ENCODE assay signal across 18 cellular contexts in the genomic region with DNA sequence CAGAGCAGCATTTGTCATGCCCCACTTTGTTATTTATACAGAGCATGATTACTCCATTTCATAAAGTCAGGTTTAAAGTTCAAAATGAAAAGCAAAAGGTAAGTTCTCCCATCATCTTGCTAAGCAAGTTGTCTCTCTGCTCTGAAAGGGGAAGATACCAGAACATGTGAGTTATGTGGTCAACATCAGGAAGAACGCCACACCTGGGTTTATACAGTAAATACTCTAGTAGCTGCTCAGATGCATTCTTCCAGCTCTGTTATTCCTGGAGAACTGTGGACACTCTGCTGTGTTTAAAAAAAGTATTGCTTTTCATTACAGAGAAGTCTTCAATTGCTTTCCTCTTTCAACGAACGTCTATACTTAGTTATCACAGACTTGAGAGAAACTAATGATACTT.
DNase-seq lines count a peak whose midpoint lies in the region; ATAC-seq, FAIRE-seq and TF ChIP-seq lines count a peak whose summit lies in the region.
"Had no signal": no experiment of that assay in that cellular context is flagged by ENCODE, and none has a peak within 500 bp of the region (broad histone marks: within the 10 kb centered on the region; RNA-seq: fewer than 3 reads in every experiment).

No MANE protein-coding gene starts in this region.

- H3K27ac Mint-ChIP-seq in activated naive CD4-positive, alpha-beta T cell treated with anti-CD3 and anti-CD28 coated beads, Interleukin-2, amount 10 ng/mL, durations not matched to agents 7 days and 5 days: peak overlapping the region; percentile 46
- H3K27ac Mint-ChIP-seq: activated CD4-positive, alpha-beta memory T cell treated with anti-CD3 and anti-CD28 coated beads for 36 hours had no signal

- H3K27me3 ChIP-seq in GM12878 (replicated peaks in 1 of 2; ENCODE audit: control insufficient read depth in 2 of 2, insufficient read depth in 2 of 2, low read length in 1 of 2) (no peaks in the 10 kb centered on the region), neutrophil (no peaks in the 10 kb centered on the region)
- H3K27me3 ChIP-seq: adrenal gland, MG63 had no signal

- no peak for TF ChIP-seq RAD21 in GM12878 (IDR thresholded peaks at IDR 0.05; ENCODE audit: insufficient read depth, low read depth, low read length)

- H3K4me3 ChIP-seq in GM12878 (no peak overlapping the region), neutrophil (ENCODE audit: low read depth in 1 of 2, low read length in 1 of 2) (no peak overlapping the region)
- H3K4me3 ChIP-seq: A549, adrenal gland, HAP-1, MG63 had no signal

- no peaks in the 10 kb centered on the region for H3K9me3 Mint-ChIP-seq in activated naive CD4-positive, alpha-beta T cell treated with anti-CD3 and anti-CD28 coated beads, Interleukin-2, amount 10 ng/mL, durations not matched to agents 7 days and 5 days
- H3K9me3 Mint-ChIP-seq: activated CD4-positive, alpha-beta memory T cell treated with anti-CD3 and anti-CD28 coated beads for 36 hours had no signal

- SMC1A ChIA-PET in GM12878 (lab: Charles Lee; ENCODE audit: uncharacterized antibody, unreplicated experiment): interaction anchor here (0.6 to 6.6 kb wide), 14 partner anchors 8 to 211 kb away, joined by 3 to 38 read pairs (median 4); a partner anchor contains a TSS

- peaks cover 65% of the 10 kb centered on the region for H3K4me1 Mint-ChIP-seq in activated naive CD4-positive, alpha-beta T cell treated with anti-CD3 and anti-CD28 coated beads, Interleukin-2, amount 10 ng/mL, durations not matched to agents 7 days and 5 days

- H3K36me3 ChIP-seq in GM12878 (ENCODE audit: control insufficient read depth in 2 of 2, insufficient read depth in 2 of 2, low read length in 1 of 2) (peaks cover 1 to 6% of the 10 kb centered on the region in 2 experiments; a peak in 3 of 4 replicates), neutrophil (peaks cover 20% of the 10 kb centered on the region)
- H3K36me3 ChIP-seq: adrenal gland, HAP-1, MG63 had no signal

- TF ChIP-seq POLR2A in GM12878 (IDR thresholded peaks at IDR 0.05; ENCODE audit: low read depth, low read length): no peak

- no peak overlapping the region for H3K9ac ChIP-seq in GM12878 (ENCODE audit: control insufficient read depth, insufficient read depth, low read length)

- no peak overlapping the region for H3K4me3 Mint-ChIP-seq in activated naive CD4-positive, alpha-beta T cell treated with anti-CD3 and anti-CD28 coated beads, Interleukin-2, amount 10 ng/mL, durations not matched to agents 7 days and 5 days
- H3K4me3 Mint-ChIP-seq: activated CD4-positive, alpha-beta memory T cell treated with anti-CD3 and anti-CD28 coated beads for 36 hours had no signal

- CTCF ChIA-PET in activated naive CD4-positive, alpha-beta T cell treated with anti-CD3 and anti-CD28 coated beads, Interleukin-2, amount 10 ng/mL, durations not matched to agents 7 days and 5 days (lab: Charles Lee): interaction anchor here (1.3 to 1.5 kb wide), 3 partner anchors 9 to 202 kb away, joined by 3 to 4 read pairs (median 4); no protein-coding TSS in a partner anchor
- CTCF ChIA-PET in GM12878 (lab: Yijun Ruan, JAX): interaction anchor here (0.6 to 6.4 kb wide), 15 partner anchors 8 to 303 kb away, joined by 3 to 43 read pairs (median 5); a partner anchor contains a TSS

- in situ Hi-C loops in GM12878 (cut with MboI): loop anchor here (25.0 kb wide), 1 partner anchor 743 kb away; no protein-coding TSS in a partner anchor

- peaks cover 23% of the 10 kb centered on the region for H3K36me3 Mint-ChIP-seq in activated naive CD4-positive, alpha-beta T cell treated with anti-CD3 and anti-CD28 coated beads, Interleukin-2, amount 10 ng/mL, durations not matched to agents 7 days and 5 days

- no peak for TF ChIP-seq CTCF in GM12878 (IDR thresholded peaks at IDR 0.05 in 2 of 3, conservative IDR thresholded peaks at IDR 0.05 in 1 of 3; ENCODE audit: control insufficient read depth in 2 of 3, extremely low read depth in 1 of 3, insufficient read depth in 1 of 3, low read depth in 3 of 3, low read length in 3 of 3)
- TF ChIP-seq CTCF in neutrophil (IDR thresholded peaks at IDR 0.05): no peak

- BruUV-seq in GM12878 (replicated peaks; lab: Mats Ljungman, UMichigan): no TSS peak

- H3K4me1 ChIP-seq in GM12878 (ENCODE audit: control insufficient read depth, insufficient read depth, low read length) (peaks cover 11% of the 10 kb centered on the region), neutrophil (ENCODE audit: control insufficient read depth in 1 of 2, insufficient read depth in 1 of 2, low read depth in 1 of 2, low read length in 1 of 2) (peaks cover 35 to 49% of the 10 kb centered on the region in 2 experiments)
- H3K4me1 ChIP-seq: A549 had no signal

- intact Hi-C loops in GM12878 (cut with micrococcal nuclease; ENCODE audit: unreplicated experiment): loop anchor here (5.0 kb wide), 3 partner anchors 202 to 428 kb away; no protein-coding TSS in a partner anchor

- 75% methylated on average over 3 of the region's 3 CpGs for WGBS in GM12878 (ENCODE audit: insufficient coverage, insufficient replicate concordance, low lambda C conversion rate, missing lambda C conversion rate)

- H3K4me2 ChIP-seq in GM12878 (ENCODE audit: control insufficient read depth, insufficient read depth): peak overlapping the region; percentile 10; the same call in 1 of the 2 replicates
- H3K4me2 ChIP-seq: A549 had no signal

- POLR2A ChIA-PET in GM12878 (lab: Charles Lee): no interaction called here

- TF ChIP-seq EP300 in GM12878 (IDR thresholded peaks at IDR 0.05; ENCODE audit: borderline replicate concordance in 1 of 2, control insufficient read depth in 1 of 2, low read depth in 2 of 2, low read length in 2 of 2): no peak

- H4K20me1 ChIP-seq in GM12878 (ENCODE audit: control insufficient read depth, insufficient read depth): no peaks in the 10 kb centered on the region

- no peak overlapping the region for H2AFZ ChIP-seq in GM12878 (ENCODE audit: control insufficient read depth, low read depth, low read length)

- no peak for FAIRE-seq in GM12878 (lab: Jason Lieb, UNC)
- FAIRE-seq: A549, endometrium had no signal

- no peak for DNase-seq in activated naive CD4-positive, alpha-beta T cell treated with anti-CD3 and anti-CD28 coated beads, Interleukin-2, amount 10 ng/mL, durations not matched to agents 7 days and 5 days
- DNase-seq in activated naive CD4-positive, alpha-beta T cell (lab: John Stamatoyannopoulos, UW): no peak
- DNase-seq in GM12878 (ENCODE audit: low read depth, low spot score) (no peak), NCI-H82 treated with DMSO at 0.1 percent for 48 hours (lab: John Stamatoyannopoulos, UW; ENCODE audit: unreplicated experiment) (no peak), NCI-H2171 treated with DMSO at 0.1 percent for 48 hours (lab: John Stamatoyannopoulos, UW) (no peak)
- DNase-seq: activated CD4-positive, alpha-beta memory T cell treated with anti-CD3 and anti-CD28 coated beads for 36 hours; adrenal gland; MG63; NCI-H2029 treated with DMSO at 0.1 percent for 48 hours; stimulated activated CD4-positive, alpha-beta T cell treated with anti-CD3 and anti-CD28 coated beads, Interleukin-12 subunit alpha, Interleukin-12 subunit beta, amount 100 ng/mL, for 4 hours; stimulated activated naive CD4-positive, alpha-beta T cell; SW 1271 had no signal

- peaks cover 5% of the 10 kb centered on the region for H3K79me2 ChIP-seq in GM12878 (ENCODE audit: control insufficient read depth, insufficient read depth, low read length)

- no peaks in the 10 kb centered on the region for H3K27me3 Mint-ChIP-seq in activated naive CD4-positive, alpha-beta T cell treated with anti-CD3 and anti-CD28 coated beads, Interleukin-2, amount 10 ng/mL, durations not matched to agents 7 days and 5 days
- H3K27me3 Mint-ChIP-seq: activated CD4-positive, alpha-beta memory T cell treated with anti-CD3 and anti-CD28 coated beads for 36 hours had no signal

- H3K9me3 ChIP-seq in GM12878 (replicated peaks; ENCODE audit: control insufficient read depth, insufficient read depth, low read length) (no peaks in the 10 kb centered on the region), neutrophil (no peaks in the 10 kb centered on the region)
- H3K9me3 ChIP-seq: A549, adrenal gland, HAP-1, MG63 had no signal

- RAD21 ChIA-PET in GM12878 (lab: Charles Lee; ENCODE audit: unreplicated experiment): interaction anchor here (0.7 to 7.1 kb wide), 9 partner anchors 8 to 203 kb away, joined by 3 to 54 read pairs (median 5); a partner anchor contains a TSS

- ATAC-seq in HG02852 (IDR thresholded peaks at IDR 0.05; ENCODE audit: unreplicated experiment) (peak; percentile 44), GM12878 (peak; percentile 62), HG03139 (IDR thresholded peaks at IDR 0.05; ENCODE audit: unreplicated experiment) (no peak)
- ATAC-seq: A549 had no signal

- H3K27ac ChIP-seq in GM12878 (ENCODE audit: control insufficient read depth, insufficient read depth) (no peak overlapping the region), neutrophil (peak overlapping the region; percentile 40)
- H3K27ac ChIP-seq: A549, adrenal gland had no signal

TF ChIP-seq in GM12878, 131 proteins besides CTCF, POLR2A, EP300 and RAD21 (continues in another document):
- TF ChIP-seq ZNF217 (IDR thresholded peaks at IDR 0.05) (no peak), PAX8 (IDR thresholded peaks at IDR 0.05) (no peak)
- TF ChIP-seq, protein P1, sequence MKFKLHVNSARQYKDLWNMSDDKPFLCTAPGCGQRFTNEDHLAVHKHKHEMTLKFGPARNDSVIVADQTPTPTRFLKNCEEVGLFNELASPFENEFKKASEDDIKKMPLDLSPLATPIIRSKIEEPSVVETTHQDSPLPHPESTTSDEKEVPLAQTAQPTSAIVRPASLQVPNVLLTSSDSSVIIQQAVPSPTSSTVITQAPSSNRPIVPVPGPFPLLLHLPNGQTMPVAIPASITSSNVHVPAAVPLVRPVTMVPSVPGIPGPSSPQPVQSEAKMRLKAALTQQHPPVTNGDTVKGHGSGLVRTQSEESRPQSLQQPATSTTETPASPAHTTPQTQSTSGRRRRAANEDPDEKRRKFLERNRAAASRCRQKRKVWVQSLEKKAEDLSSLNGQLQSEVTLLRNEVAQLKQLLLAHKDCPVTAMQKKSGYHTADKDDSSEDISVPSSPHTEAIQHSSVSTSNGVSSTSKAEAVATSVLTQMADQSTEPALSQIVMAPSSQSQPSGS (IDR thresholded peaks at IDR 0.05; ENCODE audit: low read length): no peak
